ENCODE assay signal across 8 cellular contexts in the genomic region with DNA sequence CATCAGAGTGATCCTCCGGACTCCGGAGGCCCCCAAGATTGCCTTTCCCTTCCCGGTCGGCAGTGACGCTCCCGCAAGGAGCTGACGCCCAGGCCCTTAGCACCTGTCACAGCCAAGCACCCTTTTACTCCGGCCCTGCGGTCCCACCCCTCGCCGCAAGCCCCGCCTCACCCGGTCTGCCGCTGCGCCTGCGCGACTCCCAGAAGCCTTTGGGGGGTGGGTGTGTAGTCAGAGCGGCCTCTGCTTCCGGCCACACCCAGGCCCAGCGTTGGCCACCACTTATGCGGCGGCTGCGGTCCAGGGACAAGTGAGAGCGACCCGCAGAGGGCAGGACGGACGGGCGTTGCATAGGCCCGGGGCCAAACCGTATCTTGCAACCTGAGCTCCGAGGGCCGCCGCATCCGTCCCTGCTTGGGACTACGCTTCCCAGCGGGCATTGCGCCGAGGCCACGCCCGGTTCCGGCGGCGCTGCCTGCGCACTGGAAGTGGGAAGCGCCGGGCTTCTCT. TPM values are rescaled to one million over a fixed set of nuclear protein-coding genes. Genes with fewer than 3 reads are reported as not detected.
DNase-seq lines count a peak whose midpoint lies in the region; TF ChIP-seq lines count a peak whose summit lies in the region.

No MANE protein-coding gene starts in this region.

- peak overlapping the region; percentile 90 to 97 (median 96) for H3K4me3 ChIP-seq in skeletal muscle tissue (ENCODE audit: low read length in 3 of 3)

- H3K27ac ChIP-seq in caudate nucleus (ENCODE audit: low read depth, low read length), result peak overlapping the region; percentile 97
- H3K27ac ChIP-seq in skeletal muscle tissue (ENCODE audit: low read depth, low read length), result peak overlapping the region; percentile 72

- DNase-seq in COR-L47 (lab: John Stamatoyannopoulos, UW) (peak; percentile 90), HEK293T (ENCODE audit: extremely low spot score) (peak; percentile 89), NCI-H2081 (lab: John Stamatoyannopoulos, UW) (peak; percentile 90), caudate nucleus (lab: John Stamatoyannopoulos, UW) (peak; percentile 58 to 99 (median 91)), iPS-NIHi11 (ENCODE audit: low spot score) (peak; percentile 91), HT-29 (ENCODE audit: low spot score) (no peak)
- peak; percentile 80 for DNase-seq in activated CD4-positive, CD25-positive, alpha-beta regulatory T cell treated with anti-CD3 and anti-CD28 coated beads, Interleukin-2, amount 50 U/mL, for 16 hours (ENCODE audit: low read depth, low spot score)

- CTCF ChIA-PET in HEK293T (lab: Yijun Ruan, JAX), result no interaction called here

- peaks cover 18 to 36% (median 18%) of the 10 kb centered on the region in 3 donors for H3K36me3 ChIP-seq in skeletal muscle tissue (ENCODE audit: control insufficient read depth in 3 of 3, insufficient read depth in 3 of 3, low read length in 3 of 3)

- peaks cover 23 to 26% (median 26%) of the 10 kb centered on the region in 3 donors for H3K9me3 ChIP-seq in skeletal muscle tissue (ENCODE audit: control insufficient read depth in 3 of 3, low read length in 3 of 3)

- H3K9ac ChIP-seq in skeletal muscle tissue (ENCODE audit: low read depth in 1 of 3, low read length in 3 of 3), result peak overlapping the region; percentile 66 to 88 (median 75)

- no peaks in the 10 kb centered on the region for H3K27me3 ChIP-seq in skeletal muscle tissue (ENCODE audit: control insufficient read depth in 3 of 3, insufficient read depth in 3 of 3, low read length in 3 of 3)

- H3K4me1 ChIP-seq in skeletal muscle tissue (ENCODE audit: control insufficient read depth in 3 of 3, insufficient read depth in 3 of 3, low read length in 3 of 3), result peaks cover 6 to 20% (median 11%) of the 10 kb centered on the region in 3 donors

- POLR2A ChIA-PET in HEK293T (lab: Yijun Ruan, JAX), result interaction anchor here (1.3 kb wide), 1 partner anchor 57 kb away, joined by 4 read pairs; the partner anchor contains the start of gene ZNF71

TF ChIP-seq in HEK293T, 16 proteins besides CTCF, POLR2A, EP300 and RAD21:
- TF ChIP-seq LEF1 (IDR thresholded peaks at IDR 0.05; ENCODE audit: borderline replicate concordance) (no peak), FOXK2 (IDR thresholded peaks at IDR 0.05) (no peak), FOXM1 (IDR thresholded peaks at IDR 0.05; ENCODE audit: borderline replicate concordance) (no peak), L3MBTL2 (conservative IDR thresholded peaks at IDR 0.05) (0 out of 2 replicates have a peak, but pooled peaks have one; percentile 18), BHLHE40 (IDR thresholded peaks at IDR 0.05; ENCODE audit: borderline replicate concordance) (no peak)
TF ChIP-seq in HEK293T: peak in this region for 1.

RNA-seq across cellular contexts. Expression of gene ZFP28, which starts 0.4 kb away (rescaled TPM):
- total RNA-seq in skeletal muscle tissue, result 5.7 TPM
- total RNA-seq in HT-29 (2014; rRNA removed; shearing (Covaris generic)), result not detected in 2 replicates

RNA-seq across cellular contexts. Expression of gene ZNF470, which starts 29.0 kb away (rescaled TPM):
- total RNA-seq in skeletal muscle tissue, result 3.7 TPM
- not detected in 2 replicates for total RNA-seq in HT-29 (2014; rRNA removed; shearing (Covaris generic))

RNA-seq across cellular contexts. Expression of gene ZNF471, which starts 30.7 kb away (rescaled TPM):
- 2.6 TPM for total RNA-seq in skeletal muscle tissue
- not detected in 2 replicates for total RNA-seq in HT-29 (2014; rRNA removed; shearing (Covaris generic))

RNA-seq across cellular contexts. Expression of gene ZNF71, which starts 56.8 kb away (rescaled TPM):
- 8.9 TPM for total RNA-seq in skeletal muscle tissue
- not detected in 2 replicates for total RNA-seq in HT-29 (2014; rRNA removed; shearing (Covaris generic))
